Comparison of ENCODE assay signal across 10 cellular contexts in the genomic region with DNA sequence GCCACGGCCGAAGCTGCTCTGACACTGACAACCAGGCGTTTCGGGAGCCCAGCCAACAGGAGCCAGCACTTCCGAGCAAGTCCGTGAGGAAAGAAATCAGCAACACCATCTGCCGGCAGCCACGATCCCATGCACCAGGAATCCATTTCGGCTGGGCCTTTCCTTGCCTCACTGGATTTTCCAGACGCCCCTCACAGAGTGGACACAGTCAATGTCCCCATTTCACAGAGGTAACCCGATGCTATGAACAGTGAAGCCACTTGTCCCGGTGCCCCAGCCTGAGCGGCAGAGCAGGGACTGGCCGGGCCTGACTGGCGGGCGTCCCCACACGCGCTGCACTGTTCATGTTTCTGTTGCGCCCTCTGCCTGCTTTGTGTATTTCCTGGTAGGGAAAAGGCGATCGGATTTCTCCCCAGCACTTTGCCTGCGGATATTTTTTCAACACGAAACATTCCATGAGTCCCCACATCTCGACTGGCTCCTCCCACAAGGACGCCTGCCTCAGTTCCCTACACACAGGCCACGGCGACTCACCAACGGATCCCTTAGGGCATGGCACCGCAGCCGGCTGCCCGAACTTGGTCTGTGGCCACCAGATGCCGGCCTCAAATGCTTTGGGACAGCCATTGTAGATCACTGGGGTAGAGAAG. TPM values are rescaled to one million over a fixed set of nuclear protein-coding genes. Genes with fewer than 3 reads are reported as not detected.
DNase-seq lines count a peak whose midpoint lies in the region; ATAC-seq, FAIRE-seq and TF ChIP-seq lines count a peak whose summit lies in the region.
"Had no signal": no experiment of that assay in that cellular context is flagged by ENCODE, and none has a peak within 500 bp of the region (broad histone marks: within the 10 kb centered on the region; RNA-seq: fewer than 3 reads in every experiment).

No MANE protein-coding gene starts in this region.

- no peak for TF ChIP-seq POLR2A in GM12891 (IDR thresholded peaks at IDR 0.05; ENCODE audit: low read depth, low read length)

- intact Hi-C loops in Right ventricle myocardium inferior (cut with DNase I) (loop anchor here (1.0 kb wide), 1 partner anchor 36 kb away; no protein-coding TSS in a partner anchor), cardiac septum (cut with DNase I) (no loop called here)

- DNase-seq in Right ventricle myocardium inferior (ENCODE audit: missing footprints), result no peak
- DNase-seq in cardiac septum (ENCODE audit: low spot score), result no peak
- DNase-seq in cerebellar cortex (ENCODE audit: low spot score), result peak; percentile 55
- peak; percentile 85 for DNase-seq in left lobe of liver (ENCODE audit: low spot score)
- no peak for DNase-seq in GM12891 (ENCODE audit: insufficient read length, low spot score)
- DNase-seq in activated effector memory CD4-positive, alpha-beta T cell treated with Interleukin-2 at 50 U/mL for 16 hours, result no peak
- DNase-seq: activated T-cell treated with anti-CD3 and anti-CD28 coated beads, Interleukin-2, amount 50 U/mL, for 48 hours; CD4-positive, CD25-positive, alpha-beta regulatory T cell had no signal

- no peak for FAIRE-seq in GM12891 (lab: Jason Lieb, UNC)

- ATAC-seq in Right ventricle myocardium inferior, result peak; percentile 51
- ATAC-seq in left lobe of liver, result peak; percentile 88
- ATAC-seq in HG03159 (IDR thresholded peaks at IDR 0.05; ENCODE audit: unreplicated experiment), result no peak
- ATAC-seq in GM21528 (IDR thresholded peaks at IDR 0.05; ENCODE audit: low FRiP score, unreplicated experiment), result no peak

TF ChIP-seq in GM12891, 5 proteins besides CTCF, POLR2A, EP300 and RAD21:
- TF ChIP-seq POU2F2 (IDR thresholded peaks at IDR 0.05; ENCODE audit: low read depth, low read length) (no peak), TAF1 (IDR thresholded peaks at IDR 0.05; ENCODE audit: low read depth, low read length) (no peak), PAX5 (IDR thresholded peaks at IDR 0.05; ENCODE audit: insufficient read depth, low read length, severe bottlenecking) (no peak), SPI1 (IDR thresholded peaks at IDR 0.05; ENCODE audit: low read depth, low read length) (no peak), POLR2AphosphoS5 (IDR thresholded peaks at IDR 0.05; ENCODE audit: low read depth, low read length) (no peak)

RNA-seq across cellular contexts. Expression of a gene that starts 55.3 kb away (rescaled TPM):
- total RNA-seq in Right ventricle myocardium inferior, result 42.2 TPM
- total RNA-seq in cardiac septum, result 34.7 TPM
- total RNA-seq in left lobe of liver, result 23.6 TPM
- polyA plus RNA-seq in GM12891 (2012; ENCODE audit: low read depth, missing spikeins), result 27.3 TPM

Comparison
In these comparisons a context has a peak if more than half of its experiments do, and no peak if none do; other contexts are left out.
1. ATAC-seq: peak in Right ventricle myocardium inferior (single experiment) and left lobe of liver (single experiment); none in HG03159 (single experiment) and GM21528 (single experiment).
2. DNase-seq: peak in cerebellar cortex (single experiment) and left lobe of liver (single experiment); none in Right ventricle myocardium inferior (single experiment), cardiac septum (single experiment), GM12891 (single experiment) and activated effector memory CD4-positive, alpha-beta T cell treated with Interleukin-2 at 50 U/mL for 16 hours (single experiment).